In the genomic region with DNA sequence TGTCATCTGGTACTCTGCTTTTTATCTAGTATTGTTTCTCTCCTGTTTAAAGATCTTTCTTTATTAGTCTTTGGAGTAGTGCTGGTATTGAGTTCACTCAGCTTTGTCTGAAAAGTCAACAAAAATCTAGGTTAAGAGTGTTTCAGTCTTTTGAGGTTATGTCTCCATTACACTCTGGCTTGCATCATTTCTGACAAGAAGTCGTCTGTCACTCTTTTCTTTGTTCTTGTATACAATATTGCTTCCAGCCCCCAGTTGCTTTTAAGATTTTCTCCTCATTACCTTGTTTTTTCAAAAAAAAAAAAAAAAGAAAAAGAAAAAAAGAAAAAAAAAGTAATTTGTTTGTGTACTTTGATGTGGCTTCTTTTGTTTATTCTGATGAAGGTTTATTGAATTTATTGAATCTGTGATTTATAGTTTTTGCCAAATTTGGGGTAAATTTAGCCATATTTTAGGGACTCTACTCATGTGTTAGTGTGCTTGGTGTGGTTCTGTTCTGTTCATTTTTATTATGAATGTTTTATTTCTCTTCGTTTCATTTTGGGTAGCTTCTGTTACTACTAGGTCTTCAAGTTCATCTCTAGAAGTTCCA, we compare ENCODE assay signal across 21 cellular contexts.
DNase-seq lines count a peak whose midpoint lies in the region; ATAC-seq and TF ChIP-seq lines count a peak whose summit lies in the region.
"Had no signal": no experiment of that assay in that cellular context is flagged by ENCODE, and none has a peak within 500 bp of the region (broad histone marks: within the 10 kb centered on the region; RNA-seq: fewer than 3 reads in every experiment).

No MANE protein-coding gene starts in this region.

- H4K20me1 ChIP-seq in mammary epithelial cell (ENCODE audit: insufficient read depth, low read length), result no peaks in the 10 kb centered on the region

- no peaks in the 10 kb centered on the region for H3K36me3 ChIP-seq in mammary epithelial cell (ENCODE audit: insufficient read depth, low read length)

- H3K4me2 ChIP-seq in mammary epithelial cell (ENCODE audit: insufficient read depth, low read depth, low read length), result no peak overlapping the region

- no peaks in the 10 kb centered on the region for H3K79me2 ChIP-seq in mammary epithelial cell (ENCODE audit: insufficient read depth, low read length)

- no TSS peak for BruUV-seq in mammary epithelial cell (replicated peaks; lab: Mats Ljungman, UMichigan)

- dilution Hi-C loops in mammary epithelial cell (cut with HindIII; ENCODE audit: low sequenced_read_pairs), result no loop called here

- WGBS in mammary epithelial cell (ENCODE audit: low coverage, missing lambda C conversion rate), result 82% methylated on average over 2 of the region's 2 CpGs

- no peak overlapping the region for H3K27ac ChIP-seq in mammary epithelial cell (ENCODE audit: insufficient read depth, low read depth, low read length)
- H3K27ac ChIP-seq: 22Rv1 had no signal

- intact Hi-C loops in mammary epithelial cell (cut with micrococcal nuclease), result no loop called here

- H2AFZ ChIP-seq in mammary epithelial cell (ENCODE audit: low read depth, low read length), result no peak overlapping the region

- peaks cover 2% of the 10 kb centered on the region for H3K4me1 ChIP-seq in mammary epithelial cell (ENCODE audit: insufficient read depth, low read length)

- TF ChIP-seq CTCF in mammary epithelial cell (conservative IDR thresholded peaks at IDR 0.05 in 1 of 2, IDR thresholded peaks at IDR 0.05 in 1 of 2; ENCODE audit: extremely low read depth in 1 of 2, insufficient read depth in 1 of 2, low read depth in 1 of 2, low read length in 2 of 2), result no peak

- no peaks in the 10 kb centered on the region for H3K27me3 ChIP-seq in mammary epithelial cell (ENCODE audit: insufficient read depth, low read length)

- H3K4me3 ChIP-seq in mammary epithelial cell (replicated peaks in 1 of 3; ENCODE audit: insufficient read depth in 1 of 3, low read depth in 2 of 3, low read length in 3 of 3), result no peak overlapping the region

- CTCF ChIA-PET in mammary epithelial cell (lab: Charles Lee; ENCODE audit: low non-redundant PET), result no interaction called here

- no peak overlapping the region for H3K9ac ChIP-seq in mammary epithelial cell (ENCODE audit: insufficient read depth, low read length)

- in situ Hi-C loops in mammary epithelial cell (cut with MboI; ENCODE audit: low sequenced_read_pairs in 2 of 2), result no loop called here

- DNase-seq in DMS79 (lab: John Stamatoyannopoulos, UW), result peak; percentile 8
- DNase-seq in DMS79 treated with DMSO at 0.1 percent for 48 hours (lab: John Stamatoyannopoulos, UW), result no peak
- peak; percentile 39 for DNase-seq in DMS53 treated with DMSO at 0.1 percent for 48 hours (lab: John Stamatoyannopoulos, UW; ENCODE audit: unreplicated experiment)
- peak; percentile 16 for DNase-seq in OCI-M1 (lab: John Stamatoyannopoulos, UW)
- DNase-seq in mammary epithelial cell, result peak; percentile 2
- DNase-seq in NCI-H748 treated with DMSO at 0.1 percent for 48 hours (lab: John Stamatoyannopoulos, UW), result no peak
- no peak for DNase-seq in foreskin melanocyte
- DNase-seq: Calu3; CD4-positive, alpha-beta memory T cell; GDM1; GOT3; IMR-90; NCI-H1092; NCI-H146; NCI-H2107; NCI-H345; NCI-H526; RPMI8226; SIG-M5 had no signal

- ATAC-seq in HG03342 (IDR thresholded peaks at IDR 0.05; ENCODE audit: unreplicated experiment), result no peak

- no peaks in the 10 kb centered on the region for H3K9me3 ChIP-seq in mammary epithelial cell (replicated peaks; ENCODE audit: insufficient read depth, low read length)

Comparison
In these comparisons a context has a peak if more than half of its experiments do, and no peak if none do; other contexts are left out.
1. DNase-seq: peak in DMS79 (single experiment), DMS53 treated with DMSO at 0.1 percent for 48 hours (single experiment), OCI-M1 (single experiment) and mammary epithelial cell (single experiment); none in DMS79 treated with DMSO at 0.1 percent for 48 hours (single experiment), NCI-H748 treated with DMSO at 0.1 percent for 48 hours (single experiment) and foreskin melanocyte (single experiment).